In genomic region chr12:109827566-109828550, GRCh38 we compare ENCODE assay signal across 9 cellular contexts. TPM values are rescaled to one million over a fixed set of nuclear protein-coding genes. Genes with fewer than 3 reads are reported as not detected.
DNase-seq lines count a peak whose midpoint lies in the region; ATAC-seq, FAIRE-seq and TF ChIP-seq lines count a peak whose summit lies in the region.
"Had no signal": no experiment of that assay in that cellular context is flagged by ENCODE, and none has a peak within 500 bp of the region (broad histone marks: within the 10 kb centered on the region; RNA-seq: fewer than 3 reads in every experiment).

No MANE protein-coding gene starts in this region.

- ATAC-seq in T-helper 17 cell (peak; percentile 50), left cardiac atrium (peak; percentile 80 to 85)
- ATAC-seq: CD8-positive, alpha-beta T cell had no signal

- no peak for DNase-seq in D721Med (ENCODE audit: insufficient read length, low spot score)
- DNase-seq in T-helper 17 cell, result no peak
- peak; percentile 60 for DNase-seq in left cardiac atrium
- peak; percentile 69 for DNase-seq in pons (ENCODE audit: low spot score)
- DNase-seq in HK-2 (ENCODE audit: unreplicated experiment), result no peak
- DNase-seq in stimulated activated naive CD4-positive, alpha-beta T cell (lab: John Stamatoyannopoulos, UW), result no peak
- no peak for DNase-seq in stimulated activated naive CD4-positive, alpha-beta T cell treated with Interleukin-2 at 50 U/mL for 16 hours (lab: John Stamatoyannopoulos, UW)
- DNase-seq in central memory CD4-positive, alpha-beta T cell, result no peak
- DNase-seq: CD8-positive, alpha-beta T cell had no signal

- peaks cover 7% of the 10 kb centered on the region for H3K4me1 Mint-ChIP-seq in T-helper 17 cell

- no peak for TF ChIP-seq CTCF in D721Med (IDR thresholded peaks at IDR 0.05; ENCODE audit: insufficient read depth, missing control alignments)

- H3K4me3 Mint-ChIP-seq in T-helper 17 cell, result no peak overlapping the region
- H3K4me3 Mint-ChIP-seq: CD8-positive, alpha-beta T cell had no signal

- H3K27me3 Mint-ChIP-seq in T-helper 17 cell, result peaks cover 42% of the 10 kb centered on the region

- H3K36me3 Mint-ChIP-seq in T-helper 17 cell (ENCODE audit: low read depth), result no peaks in the 10 kb centered on the region
- H3K36me3 Mint-ChIP-seq: CD8-positive, alpha-beta T cell had no signal

- intact Hi-C loops in left cardiac atrium (cut with DNase I), result no loop called here

- peak; percentile 61 for FAIRE-seq in D721Med (lab: Jason Lieb, UNC)

- H3K27ac Mint-ChIP-seq in T-helper 17 cell, result no peak overlapping the region
- H3K27ac Mint-ChIP-seq: CD8-positive, alpha-beta T cell had no signal

- H3K9me3 ChIP-seq in T-helper 17 cell (ENCODE audit: control insufficient read depth, low read length, poor library complexity, severe bottlenecking), result no peaks in the 10 kb centered on the region

RNA-seq across cellular contexts. Expression of gene TRPV4, which starts 5.3 kb away (rescaled TPM):
- total RNA-seq in T-helper 17 cell (not detected), left cardiac atrium (1 to 10 TPM; 1.0 to 1.2 TPM)
- total RNA-seq: CD8-positive, alpha-beta T cell had no signal

RNA-seq across cellular contexts. Expression of gene GLTP, which starts 52.5 kb away (rescaled TPM):
- 10 to 100 TPM; 28.3 to 29.4 TPM for total RNA-seq in T-helper 17 cell
- 10 to 100 TPM; 22.7 to 28.5 TPM for total RNA-seq in left cardiac atrium

Comparison
In these comparisons a context has a peak if more than half of its experiments do, and no peak if none do; other contexts are left out.
1. DNase-seq: peak in left cardiac atrium (single experiment) and pons (single experiment); none in D721Med (single experiment), T-helper 17 cell (0 of 3), HK-2 (single experiment), stimulated activated naive CD4-positive, alpha-beta T cell (0 of 6), stimulated activated naive CD4-positive, alpha-beta T cell treated with Interleukin-2 at 50 U/mL for 16 hours (single experiment) and central memory CD4-positive, alpha-beta T cell (single experiment).